In the genomic region with DNA sequence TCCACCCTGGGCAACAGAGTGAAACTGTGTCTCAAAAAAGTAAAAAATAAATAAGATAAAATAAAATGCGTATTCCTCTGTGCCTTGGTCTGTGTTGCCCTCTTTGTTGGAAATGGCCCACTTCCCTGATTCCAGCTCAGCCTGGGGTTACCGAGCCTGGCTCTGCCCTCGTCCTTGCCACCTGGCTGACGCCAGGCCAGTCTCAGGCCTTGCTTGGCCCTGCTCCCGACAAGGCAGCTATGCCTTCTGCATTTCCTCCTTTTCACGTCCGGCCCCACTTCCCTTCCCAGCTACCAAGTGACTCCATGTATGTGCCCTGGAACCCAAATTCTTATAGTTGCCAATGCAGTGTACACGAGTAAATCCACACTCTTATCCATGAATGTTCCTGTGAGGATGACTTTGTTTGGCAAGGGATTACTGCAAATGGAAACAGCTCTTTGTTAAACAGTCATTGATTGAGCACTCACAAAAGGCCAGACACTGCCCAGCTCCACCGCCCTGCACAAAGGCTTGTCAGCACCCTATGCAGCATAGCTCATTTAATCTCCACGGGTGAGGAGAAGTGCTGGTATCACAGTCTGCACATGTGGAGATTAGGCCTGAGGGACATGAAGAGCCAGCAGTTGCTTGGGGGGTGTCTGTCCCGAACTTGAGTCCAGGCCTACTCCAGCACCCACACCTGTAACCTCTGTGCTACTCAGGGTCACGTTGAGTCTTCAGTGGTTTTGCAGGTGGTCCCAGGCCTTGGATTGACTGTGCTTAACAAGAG, we compare ENCODE assay signal across 9 cellular contexts. TPM values are rescaled to one million over a fixed set of nuclear protein-coding genes. Genes with fewer than 3 reads are reported as not detected.
DNase-seq lines count a peak whose midpoint lies in the region; ATAC-seq and TF ChIP-seq lines count a peak whose summit lies in the region.
"Had no signal": no experiment of that assay in that cellular context is flagged by ENCODE, and none has a peak within 500 bp of the region (broad histone marks: within the 10 kb centered on the region; RNA-seq: fewer than 3 reads in every experiment).

No MANE protein-coding gene starts in this region.

- peaks cover 7% of the 10 kb centered on the region for H3K4me1 Mint-ChIP-seq in activated CD8-positive, alpha-beta T cell treated with anti-CD3 and anti-CD28 coated beads, Interleukin-2, amount 10 ng/mL, durations not matched to agents 7 days and 5 days (ENCODE audit: low read depth)
- H3K4me1 Mint-ChIP-seq in activated T-cell treated with anti-CD3 and anti-CD28 coated beads, Interleukin-2, amount 50 U/mL, for 24 hours (ENCODE audit: low read depth): peaks cover 9% of the 10 kb centered on the region
- H3K4me1 Mint-ChIP-seq in MCF 10A (ENCODE audit: insufficient read depth, unreplicated experiment): no peaks in the 10 kb centered on the region

- peak overlapping the region; percentile 72; the same call in 1 of the 2 replicates for H3K4me2 ChIP-seq in OCI-LY3 (ENCODE audit: low read length)
- no peak overlapping the region for H3K4me2 ChIP-seq in trophoblast cell (ENCODE audit: low read length)

- H3K27ac Mint-ChIP-seq in activated CD8-positive, alpha-beta T cell treated with anti-CD3 and anti-CD28 coated beads, Interleukin-2, amount 10 ng/mL, durations not matched to agents 7 days and 5 days: no peak overlapping the region
- no peak overlapping the region for H3K27ac Mint-ChIP-seq in activated T-cell treated with anti-CD3 and anti-CD28 coated beads, Interleukin-2, amount 50 U/mL, for 24 hours
- no peak overlapping the region for H3K27ac Mint-ChIP-seq in MCF 10A (ENCODE audit: low read depth, unreplicated experiment)

- H2BK120ac ChIP-seq in trophoblast cell (ENCODE audit: insufficient read depth, low read length, poor library complexity): peak overlapping the region; percentile 37

- peak overlapping the region; percentile 28 for H3K23ac ChIP-seq in trophoblast cell (ENCODE audit: low read length)

- H3K27me3 Mint-ChIP-seq in activated CD8-positive, alpha-beta T cell treated with anti-CD3 and anti-CD28 coated beads, Interleukin-2, amount 10 ng/mL, durations not matched to agents 7 days and 5 days (ENCODE audit: low read depth): peaks cover 7% of the 10 kb centered on the region
- H3K27me3 Mint-ChIP-seq in activated T-cell treated with anti-CD3 and anti-CD28 coated beads, Interleukin-2, amount 50 U/mL, for 24 hours: no peaks in the 10 kb centered on the region
- no peaks in the 10 kb centered on the region for H3K27me3 Mint-ChIP-seq in MCF 10A (ENCODE audit: insufficient read depth, unreplicated experiment)

- no CpG with 5 or more reads among the region's 12 CpGs for WGBS in trophoblast cell (ENCODE audit: extremely low coverage, insufficient coverage, insufficient read length)

- H2BK5ac ChIP-seq in trophoblast cell (ENCODE audit: low read depth, low read length, poor library complexity): no peak overlapping the region

- H2AFZ ChIP-seq in OCI-LY3 (ENCODE audit: low read depth, low read length): peak overlapping the region; percentile 88
- no peak overlapping the region for H2AFZ ChIP-seq in trophoblast cell (ENCODE audit: insufficient read depth, low read length, poor library complexity)

- TF ChIP-seq CTCF in OCI-LY3 (IDR thresholded peaks at IDR 0.05; ENCODE audit: low read depth, low read length) (no peak), MCF 10A (IDR thresholded peaks at IDR 0.05; ENCODE audit: unreplicated experiment) (no peak)

- H3K9ac ChIP-seq in OCI-LY3 (ENCODE audit: low read length) (no peak overlapping the region), trophoblast cell (ENCODE audit: low read length) (peak overlapping the region; percentile 18)

- peak overlapping the region; percentile 49 for H4K91ac ChIP-seq in trophoblast cell (ENCODE audit: low read depth, low read length)

- H3K79me2 ChIP-seq in OCI-LY3 (ENCODE audit: low read length) (no peaks in the 10 kb centered on the region), trophoblast cell (ENCODE audit: control insufficient read depth, insufficient read depth, low read length, poor library complexity) (peaks cover 23% of the 10 kb centered on the region)

- intact Hi-C loops in left ventricle myocardium superior (cut with micrococcal nuclease): no loop called here
- intact Hi-C loops in MCF 10A (cut with micrococcal nuclease): no loop called here

- CTCF ChIA-PET in activated CD8-positive, alpha-beta T cell treated with anti-CD3 and anti-CD28 coated beads, Interleukin-2, amount 10 ng/mL, durations not matched to agents 7 days and 5 days (lab: Charles Lee): interaction anchor here (1.0 to 1.6 kb wide), 2 partner anchors 28 to 64 kb away, joined by 3 read pairs; no protein-coding TSS in a partner anchor
- CTCF ChIA-PET in MCF 10A (lab: Yijun Ruan, JAX): interaction anchor here (0.7 to 3.1 kb wide), 3 partner anchors 11 to 219 kb away, joined by 3 to 11 read pairs (median 3); no protein-coding TSS in a partner anchor

- no peak overlapping the region for H3K4me3 Mint-ChIP-seq in activated CD8-positive, alpha-beta T cell treated with anti-CD3 and anti-CD28 coated beads, Interleukin-2, amount 10 ng/mL, durations not matched to agents 7 days and 5 days
- H3K4me3 Mint-ChIP-seq in activated T-cell treated with anti-CD3 and anti-CD28 coated beads, Interleukin-2, amount 50 U/mL, for 24 hours: no peak overlapping the region
- H3K4me3 Mint-ChIP-seq in MCF 10A (ENCODE audit: unreplicated experiment): no peak overlapping the region

- H3K14ac ChIP-seq in trophoblast cell (ENCODE audit: low read length): no peak overlapping the region

- H3K4me1 ChIP-seq in OCI-LY3 (ENCODE audit: low read length) (peaks cover 4% of the 10 kb centered on the region; the same call in 1 of the 2 replicates), trophoblast cell (ENCODE audit: control insufficient read depth in 1 of 2, insufficient read depth in 2 of 2, low read length in 2 of 2) (peaks cover 45 to 56% of the 10 kb centered on the region in 2 experiments)

- H3K36me3 ChIP-seq in OCI-LY3 (replicated peaks; ENCODE audit: low read depth, low read length): no peaks in the 10 kb centered on the region
- H3K36me3 ChIP-seq in trophoblast cell (ENCODE audit: control insufficient read depth in 1 of 2, insufficient read depth in 2 of 2, low read length in 2 of 2): peaks cover 0 to 5% of the 10 kb centered on the region in 2 experiments

- no peaks in the 10 kb centered on the region for H3K27me3 ChIP-seq in OCI-LY3 (ENCODE audit: low read depth, low read length)
- no peaks in the 10 kb centered on the region for H3K27me3 ChIP-seq in trophoblast cell (ENCODE audit: insufficient read depth, low read length)

- H3K4me3 ChIP-seq in OCI-LY3 (ENCODE audit: low read length): 0 out of 2 replicates have a peak overlapping the region, but pooled peaks have one; percentile 65
- H3K4me3 ChIP-seq in trophoblast cell (ENCODE audit: low read depth, low read length): no peak overlapping the region

- H3K9me3 ChIP-seq in OCI-LY3 (ENCODE audit: insufficient read depth, low read length) (no peaks in the 10 kb centered on the region), trophoblast cell (ENCODE audit: insufficient read depth, low read depth, low read length) (no peaks in the 10 kb centered on the region)

- POLR2A ChIA-PET in activated CD8-positive, alpha-beta T cell treated with anti-CD3 and anti-CD28 coated beads, Interleukin-2, amount 10 ng/mL, durations not matched to agents 7 days and 5 days (lab: Charles Lee): no interaction called here
- POLR2A ChIA-PET in MCF 10A (lab: Yijun Ruan, JAX): no interaction called here

- H2AK5ac ChIP-seq in trophoblast cell (ENCODE audit: low read length): peak overlapping the region; percentile 51

- H3K27ac ChIP-seq in OCI-LY3 (ENCODE audit: low read length) (no peak overlapping the region), trophoblast cell (ENCODE audit: low read depth, low read length) (peak overlapping the region; percentile 8)

- H3K79me1 ChIP-seq in trophoblast cell (ENCODE audit: low read length): peaks cover 26% of the 10 kb centered on the region

- DNase-seq in CD1c-positive myeloid dendritic cell (ENCODE audit: extremely low spot score) (peak; percentile 45), left ventricle myocardium superior (no peak), trophoblast cell (no peak), MCF 10A (ENCODE audit: unreplicated experiment) (no peak)
- DNase-seq in activated CD8-positive, alpha-beta T cell treated with anti-CD3 and anti-CD28 coated beads, Interleukin-2, amount 10 ng/mL, durations not matched to agents 7 days and 5 days: no peak
- no peak for DNase-seq in activated T-cell treated with anti-CD3 and anti-CD28 coated beads, Interleukin-2, amount 50 U/mL, for 24 hours

- no peaks in the 10 kb centered on the region for H4K20me1 ChIP-seq in OCI-LY3 (ENCODE audit: insufficient read depth, low read length)

- peak overlapping the region; percentile 61 for H3K4ac ChIP-seq in trophoblast cell (ENCODE audit: low read depth, low read length)

- no peaks in the 10 kb centered on the region for H3K36me3 Mint-ChIP-seq in activated CD8-positive, alpha-beta T cell treated with anti-CD3 and anti-CD28 coated beads, Interleukin-2, amount 10 ng/mL, durations not matched to agents 7 days and 5 days (ENCODE audit: low read depth)
- H3K36me3 Mint-ChIP-seq in activated T-cell treated with anti-CD3 and anti-CD28 coated beads, Interleukin-2, amount 50 U/mL, for 24 hours (ENCODE audit: low read depth): no peaks in the 10 kb centered on the region
- no peaks in the 10 kb centered on the region for H3K36me3 Mint-ChIP-seq in MCF 10A (ENCODE audit: insufficient read depth, unreplicated experiment)

- H4K12ac ChIP-seq in trophoblast cell (ENCODE audit: low read depth, low read length): no peak overlapping the region

- peak overlapping the region; percentile 39 for H3K18ac ChIP-seq in trophoblast cell (ENCODE audit: low read length)

- peak overlapping the region; percentile 81 for H2BK12ac ChIP-seq in trophoblast cell (ENCODE audit: low read length)

- no TSS peak for BruUV-seq in MCF 10A (replicated peaks; lab: Mats Ljungman, UMichigan)

- H4K8ac ChIP-seq in trophoblast cell (ENCODE audit: low read depth, low read length): peak overlapping the region; percentile 21

- no peaks in the 10 kb centered on the region for H3K9me3 Mint-ChIP-seq in activated CD8-positive, alpha-beta T cell treated with anti-CD3 and anti-CD28 coated beads, Interleukin-2, amount 10 ng/mL, durations not matched to agents 7 days and 5 days (ENCODE audit: insufficient read depth)
- H3K9me3 Mint-ChIP-seq in activated T-cell treated with anti-CD3 and anti-CD28 coated beads, Interleukin-2, amount 50 U/mL, for 24 hours: no peaks in the 10 kb centered on the region
- H3K9me3 Mint-ChIP-seq in MCF 10A (ENCODE audit: unreplicated experiment): no peaks in the 10 kb centered on the region

- peak; percentile 69 for ATAC-seq in left ventricle myocardium superior
- no peak for ATAC-seq in activated CD8-positive, alpha-beta T cell treated with anti-CD3 and anti-CD28 coated beads, Interleukin-2, amount 10 ng/mL, durations not matched to agents 7 days and 5 days
- ATAC-seq in GM19023 (IDR thresholded peaks at IDR 0.05; ENCODE audit: unreplicated experiment): no peak

RNA-seq across cellular contexts. Expression of a gene that starts 25.1 kb away (rescaled TPM):
- total RNA-seq in left ventricle myocardium superior: 5.3 TPM
- 19.8 and 20.9 TPM in 2 replicates for polyA plus RNA-seq in trophoblast cell (2013)
- not detected for total RNA-seq in activated CD8-positive, alpha-beta T cell treated with anti-CD3 and anti-CD28 coated beads, Interleukin-2, amount 10 ng/mL, durations not matched to agents 7 days and 5 days
- total RNA-seq in MCF 10A (2022): not detected in 2 replicates
- total RNA-seq: renal cortical epithelial cell had no signal
